1 cellular context compared by ENCODE assay signal in genomic region chr11:76662656-76663460, GRCh38.
TF ChIP-seq lines count a peak whose summit lies in the region.

No MANE protein-coding gene starts in this region.

TF ChIP-seq in IMR-90, 13 proteins besides CTCF, POLR2A, EP300 and RAD21 (continued from another document):
- TF ChIP-seq MAFK (IDR thresholded peaks at IDR 0.05; ENCODE audit: low read depth, low read length) (no peak), NFE2L2 (IDR thresholded peaks at IDR 0.05; ENCODE audit: low read depth, low read length) (no peak), USF2 (IDR thresholded peaks at IDR 0.05; ENCODE audit: low read depth, low read length) (no peak), SMC3 (IDR thresholded peaks at IDR 0.05; ENCODE audit: low read depth, low read length) (no peak), RFX5 (IDR thresholded peaks at IDR 0.05; ENCODE audit: low read depth, low read length) (no peak), MAZ (IDR thresholded peaks at IDR 0.05; ENCODE audit: borderline replicate concordance, low read depth, low read length) (no peak), ELK1 (IDR thresholded peaks at IDR 0.05; ENCODE audit: borderline replicate concordance, low read depth, low read length) (no peak), CHD1 (IDR thresholded peaks at IDR 0.05; ENCODE audit: low read depth, low read length) (no peak), MXI1 (IDR thresholded peaks at IDR 0.05; ENCODE audit: borderline replicate concordance, low read depth, low read length) (no peak), BHLHE40 (IDR thresholded peaks at IDR 0.05; ENCODE audit: low read depth, low read length) (no peak)
TF ChIP-seq in IMR-90: peak in this region for 0.
